Comparison of ENCODE assay signal across 10 cellular contexts in the genomic region with DNA sequence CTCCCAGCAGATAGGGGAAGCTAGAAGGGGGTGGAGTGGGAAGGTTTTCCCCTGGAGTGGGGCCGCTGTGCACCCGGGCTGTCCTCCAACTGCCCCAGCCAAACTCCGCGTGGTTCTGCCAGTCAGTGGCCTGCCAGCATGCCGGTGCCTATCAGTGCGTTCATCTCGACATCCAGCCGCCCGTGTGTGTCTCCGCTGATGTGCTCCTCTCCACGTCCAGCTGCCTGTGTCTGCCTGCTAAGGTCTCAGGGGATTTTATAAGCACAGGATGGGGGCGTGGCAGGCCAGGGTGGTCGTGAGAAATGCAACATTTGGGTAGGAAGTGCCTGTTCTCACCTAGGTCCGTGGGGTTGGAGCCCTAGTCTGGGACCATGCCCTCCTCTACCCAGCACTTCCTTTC. TPM values are rescaled to one million over a fixed set of nuclear protein-coding genes. Genes with fewer than 3 reads are reported as not detected.
A peak's percentile ranks its signal among the peaks of the same experiment; 100 is the strongest.
DNase-seq lines count a peak whose midpoint lies in the region; ATAC-seq and TF ChIP-seq lines count a peak whose summit lies in the region.
"Not testable (repeated sequence)": the region's sequence is repeated elsewhere in the genome, so short reads cannot be mapped to it uniquely, and the experiment has no call there.
"Had no signal": no experiment of that assay in that cellular context is flagged by ENCODE, and none has a peak within 500 bp of the region (broad histone marks: within the 10 kb centered on the region; RNA-seq: fewer than 3 reads in every experiment).

No MANE protein-coding gene starts in this region.

- not testable (repeated sequence) for H3K4me3 Mint-ChIP-seq in activated T-cell treated with anti-CD3 and anti-CD28 coated beads, Interleukin-2, amount 50 U/mL, for 24 hours; nephron progenitor cell

- peaks cover 27% of the 10 kb centered on the region for H3K27me3 Mint-ChIP-seq in activated T-cell treated with anti-CD3 and anti-CD28 coated beads, Interleukin-2, amount 50 U/mL, for 24 hours
- H3K27me3 Mint-ChIP-seq in nephron progenitor cell (ENCODE audit: low read depth, poor library complexity): peaks cover 24% of the 10 kb centered on the region

- not testable (repeated sequence) for TF ChIP-seq CTCF in RWPE2 (IDR thresholded peaks at IDR 0.05; ENCODE audit: poor library complexity, severe bottlenecking); right lobe of liver (IDR thresholded peaks at IDR 0.05); nephron progenitor cell (IDR thresholded peaks at IDR 0.05); spleen (IDR thresholded peaks at IDR 0.05 in 8 of 11, conservative IDR thresholded peaks at IDR 0.05 in 3 of 11)

- TF ChIP-seq POLR2A in right lobe of liver (IDR thresholded peaks at IDR 0.05); spleen (IDR thresholded peaks at IDR 0.05): not testable (repeated sequence)

- not testable (repeated sequence) for H3K27me3 ChIP-seq in BLaER1 treated with 17β-estradiol and CSF1 and Interleukin-3, amounts not matched to agents 10 nM and 100 nM; RWPE2 (ENCODE audit: insufficient read depth, poor library complexity, severe bottlenecking); right lobe of liver; aorta (ENCODE audit: control insufficient read depth in 1 of 2, insufficient read depth in 2 of 2, low read length in 1 of 2)
- H3K27me3 ChIP-seq in spleen (replicated peaks in 1 of 7): peaks cover 0 to 55% (median 0%) of the 10 kb centered on the region in 7 donors

- H3K4me3 ChIP-seq in BLaER1 treated with 17β-estradiol and CSF1 and Interleukin-3, amounts not matched to agents 10 nM and 100 nM; RWPE2 (ENCODE audit: severe bottlenecking); right lobe of liver; spleen; aorta (ENCODE audit: low read length in 2 of 2): not testable (repeated sequence)

- not testable (repeated sequence) for H4K20me1 ChIP-seq in BLaER1 treated with 17β-estradiol and CSF1 and Interleukin-3, amounts not matched to agents 10 nM and 100 nM

- H3K27ac Mint-ChIP-seq in activated T-cell treated with anti-CD3 and anti-CD28 coated beads, Interleukin-2, amount 50 U/mL, for 24 hours; nephron progenitor cell: not testable (repeated sequence)

- H3K27ac ChIP-seq in BLaER1 treated with 17β-estradiol and CSF1 and Interleukin-3, amounts not matched to agents 10 nM and 100 nM; RWPE2 (ENCODE audit: poor library complexity, severe bottlenecking); right lobe of liver; spleen; aorta (ENCODE audit: low read depth in 1 of 2, low read length in 2 of 2): not testable (repeated sequence)

- H3K9ac ChIP-seq in BLaER1 treated with 17β-estradiol and CSF1 and Interleukin-3, amounts not matched to agents 10 nM and 100 nM: not testable (repeated sequence)

- peak overlapping the region in 10 of 11 experiments; percentile 29 to 62 (median 52); a peak in 14 of 22 replicates for H3K4me2 ChIP-seq in BLaER1 treated with 17β-estradiol and CSF1 and Interleukin-3, amounts not matched to agents 10 nM and 100 nM

- 19% methylated on average over 2 of the region's 14 CpGs for WGBS in right lobe of liver (ENCODE audit: insufficient coverage, low coverage, low lambda C conversion rate, missing lambda C conversion rate)
- 50 to 73% (median 63%) methylated on average over 6 to 12 of the region's 14 CpGs for WGBS in spleen, 5 donors
- WGBS in aorta, 2 donors: 41 to 49% methylated on average over 10 to 14 of the region's 14 CpGs

- H3K4me1 Mint-ChIP-seq in activated T-cell treated with anti-CD3 and anti-CD28 coated beads, Interleukin-2, amount 50 U/mL, for 24 hours (ENCODE audit: low read depth); nephron progenitor cell: not testable (repeated sequence)

- H3K4me1 ChIP-seq in BLaER1 treated with 17β-estradiol and CSF1 and Interleukin-3, amounts not matched to agents 10 nM and 100 nM: peaks cover 0 to 17% (median 6%) of the 10 kb centered on the region in 10 experiments; a peak in 12 of 20 replicates
- H3K4me1 ChIP-seq in RWPE2 (ENCODE audit: insufficient read depth, poor library complexity, severe bottlenecking); spleen; aorta (ENCODE audit: control insufficient read depth in 1 of 2, insufficient read depth in 2 of 2, low read length in 2 of 2): not testable (repeated sequence)
- peaks cover 0 to 15% (median 4%) of the 10 kb centered on the region in 4 donors for H3K4me1 ChIP-seq in right lobe of liver

- H3K36me3 Mint-ChIP-seq in activated T-cell treated with anti-CD3 and anti-CD28 coated beads, Interleukin-2, amount 50 U/mL, for 24 hours (ENCODE audit: low read depth); nephron progenitor cell (ENCODE audit: low read depth): not testable (repeated sequence)

- intact Hi-C loops in Right ventricle myocardium superior (cut with DNase I); right lobe of liver (cut with DNase I); spleen (cut with DNase I; ENCODE audit: low total_unique reads); aorta (cut with DNase I): not testable (repeated sequence)

- not testable (repeated sequence) for ATAC-seq in RWPE2 (ENCODE audit: low read depth); Right ventricle myocardium superior (ENCODE audit: poor library complexity); aorta (ENCODE audit: low FRiP score)
- ATAC-seq in right lobe of liver: peak; percentile 40 to 57 (median 52)

- DNase-seq in RWPE2 (ENCODE audit: low spot score) (peak; percentile 29), Right ventricle myocardium superior (peak; percentile 26), right lobe of liver (peak; percentile 46 to 84 (median 78)), nephron progenitor cell (peak; percentile 2), spleen (peak; percentile 54), aorta (peak; percentile 5 to 32)
- DNase-seq in activated T-cell treated with anti-CD3 and anti-CD28 coated beads, Interleukin-2, amount 50 U/mL, for 24 hours: peak; percentile 20

- H3K9me3 ChIP-seq in BLaER1 treated with 17β-estradiol and CSF1 and Interleukin-3, amounts not matched to agents 10 nM and 100 nM (replicated peaks in 1 of 11); RWPE2 (ENCODE audit: severe bottlenecking); right lobe of liver; spleen; aorta (ENCODE audit: control insufficient read depth, low read length): not testable (repeated sequence)

- not testable (repeated sequence) for H3K9me3 Mint-ChIP-seq in activated T-cell treated with anti-CD3 and anti-CD28 coated beads, Interleukin-2, amount 50 U/mL, for 24 hours; nephron progenitor cell

- H3K36me3 ChIP-seq in BLaER1 treated with 17β-estradiol and CSF1 and Interleukin-3, amounts not matched to agents 10 nM and 100 nM; RWPE2 (ENCODE audit: low read depth); right lobe of liver; spleen; aorta (ENCODE audit: control insufficient read depth in 1 of 2, insufficient read depth in 2 of 2, low read length in 1 of 2): not testable (repeated sequence)

RNA-seq across cellular contexts. Expression of a gene that starts 17.0 kb away (rescaled TPM):
- total RNA-seq in Right ventricle myocardium superior: 11.9 TPM
- total RNA-seq in right lobe of liver: 10 to 100 TPM in 1 of 6 experiments, 1 to 10 TPM in 4, under 1 TPM in 1; 0.86 to 31.0 (median 3.8) TPM
- total RNA-seq in spleen: 1 to 10 TPM in 3 of 7 donors, under 1 TPM in 1, not detected in 3; 0.66 to 4.0 (median 1.5) TPM
- under 1 TPM; 0.55 to 0.70 (median 0.63) TPM for polyA plus RNA-seq in spleen
- total RNA-seq in aorta: 1 to 10 TPM; 1.0 to 1.9 TPM
- polyA plus RNA-seq in aorta: 1 to 10 TPM; 1.5 to 2.3 TPM
- total RNA-seq: CD8-positive, alpha-beta T cell; GM23248 had no signal
- polyA plus RNA-seq: GM23248 had no signal

RNA-seq across cellular contexts. Expression of a gene that starts 47.0 kb away (rescaled TPM):
- total RNA-seq in Right ventricle myocardium superior (13.8 TPM), right lobe of liver (1 to 10 TPM in 5 of 6 experiments, under 1 TPM in 1; 0.92 to 5.1 (median 2.5) TPM), spleen (1 to 10 TPM; 1.0 to 5.3 (median 1.8) TPM), aorta (1 to 10 TPM in 1 of 2 donors, under 1 TPM in 1; 0.88 to 1.7 TPM)
- polyA plus RNA-seq in spleen (1 to 10 TPM in 2 of 3 donors, under 1 TPM in 1; 0.46 to 1.4 (median 1.0) TPM), aorta (1 to 10 TPM; 3.3 to 5.8 TPM)

Comparison
In these comparisons a context has a peak if more than half of its experiments do, and no peak if none do; other contexts are left out.
1. DNase-seq: peak in every context shown above with its lines; median percentile 78 in right lobe of liver; 54 in spleen; 29 in RWPE2; 26 in Right ventricle myocardium superior; 20 in activated T-cell treated with anti-CD3 and anti-CD28 coated beads, Interleukin-2, amount 50 U/mL, for 24 hours; 18 in aorta; 2 in nephron progenitor cell.